8 cellular contexts compared by ENCODE assay signal in genomic region chr11:128686045-128686741, GRCh38. TPM values are rescaled to one million over a fixed set of nuclear protein-coding genes. Genes with fewer than 3 reads are reported as not detected.
DNase-seq lines count a peak whose midpoint lies in the region; ATAC-seq and TF ChIP-seq lines count a peak whose summit lies in the region.

No MANE protein-coding gene starts in this region.

- DNase-seq in activated naive CD4-positive, alpha-beta T cell treated with anti-CD3 and anti-CD28 coated beads, Interleukin-2, amount 50 U/mL, for 16 hours, result no peak
- DNase-seq in T-helper 17 cell (no peak), NCI-H2081 (lab: John Stamatoyannopoulos, UW) (no peak)

- no peaks in the 10 kb centered on the region for H3K36me3 ChIP-seq in stomach smooth muscle (ENCODE audit: control insufficient read depth in 2 of 2, insufficient read depth in 2 of 2, low read length in 2 of 2)

- no peak overlapping the region for H3K9ac ChIP-seq in stomach smooth muscle (ENCODE audit: low read length in 2 of 2)

- no peaks in the 10 kb centered on the region for H3K36me3 Mint-ChIP-seq in activated naive CD4-positive, alpha-beta T cell treated with anti-CD3 and anti-CD28 coated beads, Interleukin-2, amount 50 U/mL, for 24 hours
- H3K36me3 Mint-ChIP-seq in T-helper 17 cell (ENCODE audit: low read depth), result no peaks in the 10 kb centered on the region

- H3K9me3 ChIP-seq in T-helper 17 cell (ENCODE audit: control insufficient read depth, low read length, poor library complexity, severe bottlenecking), result no peaks in the 10 kb centered on the region
- no peaks in the 10 kb centered on the region for H3K9me3 ChIP-seq in iPS-18c (ENCODE audit: control insufficient read depth, insufficient read depth, low read length)
- H3K9me3 ChIP-seq in stomach smooth muscle (ENCODE audit: control insufficient read depth in 2 of 2, low read length in 2 of 2), result no peaks in the 10 kb centered on the region

- peak overlapping the region; percentile 87 for H3K4me3 Mint-ChIP-seq in activated naive CD4-positive, alpha-beta T cell treated with anti-CD3 and anti-CD28 coated beads, Interleukin-2, amount 50 U/mL, for 24 hours
- peak overlapping the region; percentile 87 for H3K4me3 Mint-ChIP-seq in T-helper 17 cell

- ATAC-seq in T-helper 17 cell, result peak; percentile 46
- no peak for ATAC-seq in GM18505 (IDR thresholded peaks at IDR 0.05; ENCODE audit: unreplicated experiment)
- no peak for ATAC-seq in GM21390 (IDR thresholded peaks at IDR 0.05; ENCODE audit: unreplicated experiment)

- no peaks in the 10 kb centered on the region for H3K9me3 Mint-ChIP-seq in activated naive CD4-positive, alpha-beta T cell treated with anti-CD3 and anti-CD28 coated beads, Interleukin-2, amount 50 U/mL, for 24 hours

- no peak for TF ChIP-seq POLR2A in GM18505 (IDR thresholded peaks at IDR 0.05; ENCODE audit: borderline replicate concordance, extremely low read depth, insufficient read depth, insufficient read length)

- H3K4me1 Mint-ChIP-seq in activated naive CD4-positive, alpha-beta T cell treated with anti-CD3 and anti-CD28 coated beads, Interleukin-2, amount 50 U/mL, for 24 hours, result peaks cover 45% of the 10 kb centered on the region
- H3K4me1 Mint-ChIP-seq in T-helper 17 cell, result peaks cover 35% of the 10 kb centered on the region

- peak overlapping the region; percentile 30 for H3K27ac Mint-ChIP-seq in activated naive CD4-positive, alpha-beta T cell treated with anti-CD3 and anti-CD28 coated beads, Interleukin-2, amount 50 U/mL, for 24 hours
- peak overlapping the region; percentile 27 for H3K27ac Mint-ChIP-seq in T-helper 17 cell

- H3K4me3 ChIP-seq in iPS-18c (ENCODE audit: insufficient read depth, low read depth, low read length) (peak overlapping the region; percentile 47), stomach smooth muscle (ENCODE audit: low read length in 2 of 2) (peak overlapping the region; percentile 23 to 49)

- no peak overlapping the region for H3K27ac ChIP-seq in stomach smooth muscle (ENCODE audit: low read length)

- H3K4me1 ChIP-seq in stomach smooth muscle (ENCODE audit: control insufficient read depth, insufficient read depth, low read length), result peaks cover 25% of the 10 kb centered on the region

- peaks cover 51 to 75% of the 10 kb centered on the region in 2 donors for H3K27me3 ChIP-seq in stomach smooth muscle (ENCODE audit: control insufficient read depth in 1 of 2, insufficient read depth in 2 of 2, low read length in 2 of 2)

- peaks cover 13% of the 10 kb centered on the region for H3K27me3 Mint-ChIP-seq in activated naive CD4-positive, alpha-beta T cell treated with anti-CD3 and anti-CD28 coated beads, Interleukin-2, amount 50 U/mL, for 24 hours
- H3K27me3 Mint-ChIP-seq in T-helper 17 cell, result peaks cover 40% of the 10 kb centered on the region

RNA-seq across cellular contexts. Expression of gene FLI1, which starts 7.7 kb away (rescaled TPM):
- 100 to 1,000 TPM; 113 to 117 TPM for total RNA-seq in T-helper 17 cell
